17 cellular contexts compared by ENCODE assay signal in genomic region chrY:7302306-7302705, GRCh38.
"Had no signal": no experiment of that assay in that cellular context is flagged by ENCODE, and none has a peak within 500 bp of the region (broad histone marks: within the 10 kb centered on the region; RNA-seq: fewer than 3 reads in every experiment).

No MANE protein-coding gene starts in this region.

- H3K27ac Mint-ChIP-seq: endodermal cell, mesothelial cell of epicardium, WTC11 had no signal

- H3K27me3 ChIP-seq: brain microvascular endothelial cell, neutrophil, SJCRH30 had no signal

- ATAC-seq: esophagus mucosa, lower lobe of right lung, WTC11 had no signal

- H3K9me3 ChIP-seq: lower lobe of right lung, neutrophil, SJCRH30 had no signal

- H3K36me3 Mint-ChIP-seq: mesothelial cell of epicardium, WTC11 had no signal

- FAIRE-seq: small intestine had no signal

- H3K4me1 ChIP-seq: SJCRH30 had no signal

- H3K27ac ChIP-seq: brain microvascular endothelial cell, lower lobe of right lung, neutrophil, RWPE1, SJCRH30 had no signal

- H3K36me3 ChIP-seq: brain microvascular endothelial cell, SJCRH30 had no signal

- DNase-seq: activated CD4-positive, alpha-beta T cell treated with anti-CD3 and anti-CD28 coated beads, Interleukin-2, amount 50 U/mL, for 48 hours; activated effector memory CD4-positive, alpha-beta T cell treated with anti-CD3 and anti-CD28 coated beads, Interleukin-2, amount 50 U/mL, for 16 hours; amygdala; brain microvascular endothelial cell; cerebellar nuclear complex; dermis blood vessel endothelial cell; endodermal cell; hypothalamus; lower lobe of right lung; SJCRH30; small intestine; trophoblast cell had no signal

- H3K4me3 ChIP-seq: lower lobe of right lung, SJCRH30 had no signal

- H3K4me3 Mint-ChIP-seq: endodermal cell, mesothelial cell of epicardium, WTC11 had no signal

- H3K4me1 Mint-ChIP-seq: endodermal cell, mesothelial cell of epicardium, WTC11 had no signal

- H3K9me3 Mint-ChIP-seq: endodermal cell, mesothelial cell of epicardium, WTC11 had no signal
